ENCODE assay signal across 14 cellular contexts in genomic region chr7:130180571-130180971, GRCh38. TPM values are rescaled to one million over a fixed set of nuclear protein-coding genes. Genes with fewer than 3 reads are reported as not detected.
DNase-seq lines count a peak whose midpoint lies in the region; ATAC-seq and TF ChIP-seq lines count a peak whose summit lies in the region.
"Had no signal": no experiment of that assay in that cellular context is flagged by ENCODE, and none has a peak within 500 bp of the region (broad histone marks: within the 10 kb centered on the region; RNA-seq: fewer than 3 reads in every experiment).

No MANE protein-coding gene starts in this region.

- H2AFZ ChIP-seq in mammary epithelial cell (ENCODE audit: low read depth, low read length), result no peak overlapping the region

- in situ Hi-C loops in Panc1 (cut with HindIII; ENCODE audit: low pct_unique_long_range_greater_than_20kb, low sequenced_read_pairs) (no loop called here), mammary epithelial cell (cut with MboI; ENCODE audit: low sequenced_read_pairs in 2 of 2) (no loop called here)

- H3K27me3 ChIP-seq in Panc1 (ENCODE audit: control insufficient read depth, insufficient read depth, low read length) (no peaks in the 10 kb centered on the region), mammary epithelial cell (ENCODE audit: insufficient read depth, low read length) (no peaks in the 10 kb centered on the region), dorsolateral prefrontal cortex (no peaks in the 10 kb centered on the region)
- H3K27me3 ChIP-seq: left lung had no signal

- H3K9ac ChIP-seq in mammary epithelial cell (ENCODE audit: insufficient read depth, low read length), result no peak overlapping the region

- no peak overlapping the region for H3K4me3 ChIP-seq in Panc1 (ENCODE audit: low read depth in 2 of 2, low read length in 2 of 2)
- H3K4me3 ChIP-seq in mammary epithelial cell (replicated peaks in 1 of 3; ENCODE audit: insufficient read depth in 1 of 3, low read depth in 2 of 3, low read length in 3 of 3), result no peak overlapping the region
- H3K4me3 ChIP-seq in dorsolateral prefrontal cortex, result no peak overlapping the region
- H3K4me3 ChIP-seq: left lung had no signal

- CTCF ChIA-PET in Panc1 (lab: Charles Lee), result no interaction called here
- CTCF ChIA-PET in mammary epithelial cell (lab: Charles Lee; ENCODE audit: low non-redundant PET), result no interaction called here

- POLR2A ChIA-PET in Panc1 (lab: Charles Lee), result no interaction called here

- ATAC-seq in activated CD4-positive, CD25-positive, alpha-beta regulatory T cell treated with anti-CD3 and anti-CD28 coated beads, Interleukin-2, amount 50 U/mL, for 24 hours, result peak; percentile 97 to 98
- no peak for ATAC-seq in Panc1
- no peak for ATAC-seq in GM21367 (IDR thresholded peaks at IDR 0.05; ENCODE audit: unreplicated experiment)
- ATAC-seq: effector memory CD8-positive, alpha-beta T cell; HepG2; left lung had no signal

- no peak overlapping the region for H3K4me2 ChIP-seq in mammary epithelial cell (ENCODE audit: insufficient read depth, low read depth, low read length)

- H3K79me2 ChIP-seq in mammary epithelial cell (ENCODE audit: insufficient read depth, low read length), result no peaks in the 10 kb centered on the region

- H3K9me3 ChIP-seq in Panc1 (ENCODE audit: control insufficient read depth, insufficient read depth, low read depth, low read length), result no peaks in the 10 kb centered on the region
- no peaks in the 10 kb centered on the region for H3K9me3 ChIP-seq in mammary epithelial cell (replicated peaks; ENCODE audit: insufficient read depth, low read length)
- H3K9me3 ChIP-seq: left lung had no signal

- H3K27ac ChIP-seq in Panc1 (ENCODE audit: low read length), result no peak overlapping the region
- no peak overlapping the region for H3K27ac ChIP-seq in mammary epithelial cell (ENCODE audit: insufficient read depth, low read depth, low read length)
- H3K27ac ChIP-seq in dorsolateral prefrontal cortex, result peak overlapping the region in 4 of 59 donors; percentile 6 to 28 (median 10)
- H3K27ac ChIP-seq: 22Rv1, left lung had no signal

- dilution Hi-C loops in mammary epithelial cell (cut with HindIII; ENCODE audit: low sequenced_read_pairs), result no loop called here

- H3K36me3 ChIP-seq in Panc1 (ENCODE audit: control insufficient read depth, insufficient read depth, low read length), result peaks cover 16% of the 10 kb centered on the region
- peaks cover 26% of the 10 kb centered on the region for H3K36me3 ChIP-seq in mammary epithelial cell (ENCODE audit: insufficient read depth, low read length)

- BruUV-seq in Panc1 (replicated peaks; lab: Mats Ljungman, UMichigan) (no TSS peak), mammary epithelial cell (replicated peaks; lab: Mats Ljungman, UMichigan) (no TSS peak)

- no peak for TF ChIP-seq CTCF in Panc1 (IDR thresholded peaks at IDR 0.05)
- no peak for TF ChIP-seq CTCF in mammary epithelial cell (conservative IDR thresholded peaks at IDR 0.05 in 1 of 2, IDR thresholded peaks at IDR 0.05 in 1 of 2; ENCODE audit: extremely low read depth in 1 of 2, insufficient read depth in 1 of 2, low read depth in 1 of 2, low read length in 2 of 2)
- TF ChIP-seq CTCF in dorsolateral prefrontal cortex (IDR thresholded peaks at IDR 0.05 in 54 of 56, conservative IDR thresholded peaks at IDR 0.05 in 2 of 56; ENCODE audit: low read depth in 1 of 56, partially characterized antibody in 56 of 56), result no peak

- H3K4me1 ChIP-seq in Panc1 (ENCODE audit: control insufficient read depth, insufficient read depth, low read length), result no peaks in the 10 kb centered on the region
- no peaks in the 10 kb centered on the region for H3K4me1 ChIP-seq in mammary epithelial cell (ENCODE audit: insufficient read depth, low read length)
- H3K4me1 ChIP-seq: left lung had no signal

- DNase-seq in activated CD4-positive, CD25-positive, alpha-beta regulatory T cell treated with anti-CD3 and anti-CD28 coated beads, Interleukin-2, amount 50 U/mL, for 72 hours, result no peak
- DNase-seq in Panc1 (ENCODE audit: low read depth, low spot score) (peak; percentile 52), mammary epithelial cell (peak; percentile 87), GOT3 (lab: John Stamatoyannopoulos, UW) (no peak), dorsolateral prefrontal cortex (no peak)
- DNase-seq in stimulated activated CD4-positive, alpha-beta T cell treated with anti-CD3 and anti-CD28 coated beads, Interleukin-2, amount 100 ng/mL, for 48 hours, result peak; percentile 30 to 42
- DNase-seq: effector memory CD8-positive, alpha-beta T cell; left lung; NCI-H524; occipital lobe had no signal

- WGBS in mammary epithelial cell (ENCODE audit: low coverage, missing lambda C conversion rate), result 78% methylated on average over 5 of the region's 8 CpGs

- no peaks in the 10 kb centered on the region for H4K20me1 ChIP-seq in mammary epithelial cell (ENCODE audit: insufficient read depth, low read length)

- intact Hi-C loops in Panc1 (cut with micrococcal nuclease; ENCODE audit: unreplicated experiment) (no loop called here), mammary epithelial cell (cut with micrococcal nuclease) (loop anchor here (1.0 kb wide), 1 partner anchor 183 kb away; no protein-coding TSS in a partner anchor), dorsolateral prefrontal cortex (cut with DNase I) (no loop called here)

RNA-seq across cellular contexts. Expression of gene TMEM209, which starts 24.6 kb away (rescaled TPM):
- total RNA-seq in Panc1 (2021; ENCODE audit: unreplicated experiment) (32.3 TPM), mammary epithelial cell (10 to 100 TPM; 23.6 to 24.3 TPM), dorsolateral prefrontal cortex (10 to 100 TPM in 119 of 120 experiments, 1 to 10 TPM in 1; 9.8 to 28.0 (median 15.9) TPM)
- 14.6 TPM for polyA plus RNA-seq in Panc1 (2012; ENCODE audit: insufficient read length)
- 24.3 TPM for polyA plus RNA-seq in mammary epithelial cell
- polyA minus RNA-seq in mammary epithelial cell, result 28.3 TPM

RNA-seq across cellular contexts. Expression of gene SSMEM1, which starts 27.1 kb away (rescaled TPM):
- total RNA-seq in Panc1 (2021; ENCODE audit: unreplicated experiment) (not detected), mammary epithelial cell (not detected), dorsolateral prefrontal cortex (under 1 TPM in 1 of 120 experiments, not detected in 119; 0.50 TPM)
- not detected for polyA plus RNA-seq in Panc1 (2012; ENCODE audit: insufficient read length)
- polyA plus RNA-seq in mammary epithelial cell, result not detected
- not detected for polyA minus RNA-seq in mammary epithelial cell
- total RNA-seq: HepG2, left lung had no signal
- polyA plus RNA-seq: HepG2 had no signal

Comparison
In these comparisons a context has a peak if more than half of its experiments do, and no peak if none do; other contexts are left out.
1. ATAC-seq: peak in activated CD4-positive, CD25-positive, alpha-beta regulatory T cell treated with anti-CD3 and anti-CD28 coated beads, Interleukin-2, amount 50 U/mL, for 24 hours (2 of 2); none in Panc1 (single experiment) and GM21367 (single experiment).
2. DNase-seq: peak in Panc1 (single experiment), mammary epithelial cell (single experiment) and stimulated activated CD4-positive, alpha-beta T cell treated with anti-CD3 and anti-CD28 coated beads, Interleukin-2, amount 100 ng/mL, for 48 hours (2 of 2); none in activated CD4-positive, CD25-positive, alpha-beta regulatory T cell treated with anti-CD3 and anti-CD28 coated beads, Interleukin-2, amount 50 U/mL, for 72 hours (single experiment), GOT3 (single experiment) and dorsolateral prefrontal cortex (0 of 10).